1 cellular context compared by ENCODE assay signal in genomic region chr1:40798366-40799310, GRCh38.
TF ChIP-seq lines count a peak whose summit lies in the region.

No MANE protein-coding gene starts in this region.

TF ChIP-seq in GM12878, 131 proteins besides CTCF, POLR2A, EP300 and RAD21:
- TF ChIP-seq SPI1 (IDR thresholded peaks at IDR 0.05; ENCODE audit: borderline replicate concordance, insufficient read depth, low read depth, low read length) (peak; percentile 45; the same call in 1 of the 2 replicates), BCL11A (IDR thresholded peaks at IDR 0.05; ENCODE audit: low read depth, low read length) (no peak)
TF ChIP-seq in GM12878: peak in this region for 1.
